ENCODE assay signal across 12 cellular contexts in genomic region chr9:2127486-2127885, GRCh38.
DNase-seq lines count a peak whose midpoint lies in the region; ATAC-seq and TF ChIP-seq lines count a peak whose summit lies in the region.
"Had no signal": no experiment of that assay in that cellular context is flagged by ENCODE, and none has a peak within 500 bp of the region (broad histone marks: within the 10 kb centered on the region; RNA-seq: fewer than 3 reads in every experiment).

No MANE protein-coding gene starts in this region.

- H3F3A ChIP-seq in GM23338 (replicated peaks; ENCODE audit: low read depth): no peaks in the 10 kb centered on the region

- ATAC-seq in activated naive CD8-positive, alpha-beta T cell treated with anti-CD3 and anti-CD28 coated beads, Interleukin-2, amount 50 U/mL, for 24 hours: no peak
- ATAC-seq in thoracic aorta (ENCODE audit: insufficient number of reproducible peaks, low FRiP score, low read depth): no peak
- ATAC-seq in GM23338: no peak

- H3K27ac Mint-ChIP-seq in activated naive CD8-positive, alpha-beta T cell: peak overlapping the region; percentile 76
- H3K27ac Mint-ChIP-seq in activated naive CD8-positive, alpha-beta T cell treated with anti-CD3 and anti-CD28 coated beads, Interleukin-2, amount 50 U/mL, for 24 hours: no peak overlapping the region
- H3K27ac Mint-ChIP-seq in immature natural killer cell: peak overlapping the region in 4 of 6 donors; percentile 22 to 60 (median 40)
- no peak overlapping the region for H3K27ac Mint-ChIP-seq in GM23338

- H3K9me3 ChIP-seq in ascending aorta (no peaks in the 10 kb centered on the region), thoracic aorta (no peaks in the 10 kb centered on the region)

- no peaks in the 10 kb centered on the region for H3K9me2 ChIP-seq in GM23338 (ENCODE audit: insufficient read depth)

- peaks cover 49% of the 10 kb centered on the region for H3K4me1 Mint-ChIP-seq in activated naive CD8-positive, alpha-beta T cell (ENCODE audit: low read depth)
- H3K4me1 Mint-ChIP-seq in activated naive CD8-positive, alpha-beta T cell treated with anti-CD3 and anti-CD28 coated beads, Interleukin-2, amount 50 U/mL, for 24 hours: peaks cover 38% of the 10 kb centered on the region
- H3K4me1 Mint-ChIP-seq in immature natural killer cell: peaks cover 59 to 81% of the 10 kb centered on the region in 2 donors
- no peaks in the 10 kb centered on the region for H3K4me1 Mint-ChIP-seq in GM23338

- no peak overlapping the region for H3K4me3 Mint-ChIP-seq in activated naive CD8-positive, alpha-beta T cell
- H3K4me3 Mint-ChIP-seq in activated naive CD8-positive, alpha-beta T cell treated with anti-CD3 and anti-CD28 coated beads, Interleukin-2, amount 50 U/mL, for 24 hours: no peak overlapping the region
- H3K4me3 Mint-ChIP-seq in immature natural killer cell: no peak overlapping the region
- H3K4me3 Mint-ChIP-seq in GM23338: no peak overlapping the region
- H3K4me3 Mint-ChIP-seq: B cell had no signal

- H3K4me3 ChIP-seq in ascending aorta (no peak overlapping the region), thoracic aorta (no peak overlapping the region), GM23338 (no peak overlapping the region)

- H3K27ac ChIP-seq in ascending aorta (peak overlapping the region; percentile 85 to 89), thoracic aorta (peak overlapping the region; percentile 77 to 88), GM23338 (ENCODE audit: low read depth) (no peak overlapping the region)

- H3K27me3 Mint-ChIP-seq in activated naive CD8-positive, alpha-beta T cell: no peaks in the 10 kb centered on the region
- H3K27me3 Mint-ChIP-seq in activated naive CD8-positive, alpha-beta T cell treated with anti-CD3 and anti-CD28 coated beads, Interleukin-2, amount 50 U/mL, for 24 hours: no peaks in the 10 kb centered on the region
- H3K27me3 Mint-ChIP-seq in immature natural killer cell (ENCODE audit: low read depth in 3 of 3): peaks cover 0 to 1% (median 0%) of the 10 kb centered on the region in 3 donors
- H3K27me3 Mint-ChIP-seq in GM23338 (ENCODE audit: insufficient read depth, low read depth, poor library complexity): peaks cover 2% of the 10 kb centered on the region
- H3K27me3 Mint-ChIP-seq: B cell had no signal

- TF ChIP-seq CTCF in ascending aorta (IDR thresholded peaks at IDR 0.05): no peak
- no peak for TF ChIP-seq CTCF in thoracic aorta (IDR thresholded peaks at IDR 0.05)
- TF ChIP-seq CTCF in GM23338 (conservative IDR thresholded peaks at IDR 0.05; ENCODE audit: low read depth in 2 of 2): no peak

- H3K27me3 ChIP-seq in ascending aorta (no peaks in the 10 kb centered on the region), thoracic aorta (replicated peaks; ENCODE audit: insufficient read depth) (no peaks in the 10 kb centered on the region), GM23338 (ENCODE audit: insufficient read depth) (no peaks in the 10 kb centered on the region)

- no peaks in the 10 kb centered on the region for H4K20me1 ChIP-seq in GM23338 (replicated peaks; ENCODE audit: insufficient read depth)

- H3K36me3 Mint-ChIP-seq in activated naive CD8-positive, alpha-beta T cell: peaks cover 14% of the 10 kb centered on the region
- peaks cover 43% of the 10 kb centered on the region for H3K36me3 Mint-ChIP-seq in activated naive CD8-positive, alpha-beta T cell treated with anti-CD3 and anti-CD28 coated beads, Interleukin-2, amount 50 U/mL, for 24 hours (ENCODE audit: low read depth)
- peaks cover 0 to 26% (median 23%) of the 10 kb centered on the region in 3 donors for H3K36me3 Mint-ChIP-seq in immature natural killer cell
- H3K36me3 Mint-ChIP-seq in GM23338 (ENCODE audit: low read depth): no peaks in the 10 kb centered on the region

- H3K4me1 ChIP-seq in ascending aorta (peaks cover 3 to 64% of the 10 kb centered on the region in 2 donors), thoracic aorta (ENCODE audit: control insufficient read depth in 1 of 2, low read depth in 2 of 2) (peaks cover 49 to 85% of the 10 kb centered on the region in 2 donors), GM23338 (ENCODE audit: insufficient read depth) (no peaks in the 10 kb centered on the region)

- H3K79me2 ChIP-seq in GM23338 (replicated peaks; ENCODE audit: insufficient read depth): no peaks in the 10 kb centered on the region

- no peak overlapping the region for H2AFZ ChIP-seq in GM23338

- H3K4me2 ChIP-seq in GM23338: no peak overlapping the region

- no peak for DNase-seq in activated naive CD8-positive, alpha-beta T cell treated with anti-CD3 and anti-CD28 coated beads, Interleukin-2, amount 50 U/mL, for 24 hours
- DNase-seq in ascending aorta (ENCODE audit: low spot score in 2 of 2): no peak
- DNase-seq in immature natural killer cell: no peak
- DNase-seq in thoracic aorta (ENCODE audit: low spot score): no peak
- DNase-seq in GM23338 (ENCODE audit: low spot score): no peak
- no peak for DNase-seq in D341Med (ENCODE audit: low spot score)
- no peak for DNase-seq in middle frontal gyrus (ENCODE audit: extremely low spot score, low spot score)
- DNase-seq: activated CD8-positive, alpha-beta memory T cell treated with anti-CD3 and anti-CD28 coated beads for 24 hours; central memory CD4-positive, alpha-beta T cell; stimulated activated CD4-positive, alpha-beta T cell treated with anti-CD3 and anti-CD28 coated beads, Interleukin-4, amount 100 ng/mL, for 24 hours had no signal

- intact Hi-C loops in ascending aorta (cut with DNase I): loop anchor here (5.0 to 10.0 kb wide), 2 partner anchors 690 to 1397 kb away; partner anchors contain the start of gene RFX3

- H3K9me3 Mint-ChIP-seq in activated naive CD8-positive, alpha-beta T cell (ENCODE audit: low read depth): no peaks in the 10 kb centered on the region
- no peaks in the 10 kb centered on the region for H3K9me3 Mint-ChIP-seq in activated naive CD8-positive, alpha-beta T cell treated with anti-CD3 and anti-CD28 coated beads, Interleukin-2, amount 50 U/mL, for 24 hours
- H3K9me3 Mint-ChIP-seq in immature natural killer cell: no peaks in the 10 kb centered on the region
- no peaks in the 10 kb centered on the region for H3K9me3 Mint-ChIP-seq in GM23338

- H3K36me3 ChIP-seq in ascending aorta (no peaks in the 10 kb centered on the region), thoracic aorta (peaks cover 6% of the 10 kb centered on the region), GM23338 (ENCODE audit: insufficient read depth) (no peaks in the 10 kb centered on the region)

TF ChIP-seq in GM23338, 12 proteins besides CTCF, POLR2A, EP300 and RAD21 (continues in another document):
- TF ChIP-seq POLR2AphosphoS5 (IDR thresholded peaks at IDR 0.05; ENCODE audit: low read depth) (no peak), ZNF114 (CRISPR knock-in tag; IDR thresholded peaks at IDR 0.05) (no peak), EZH2phosphoT487 (IDR thresholded peaks at IDR 0.05; ENCODE audit: unreplicated experiment) (no peak)
- TF ChIP-seq, protein P1, sequence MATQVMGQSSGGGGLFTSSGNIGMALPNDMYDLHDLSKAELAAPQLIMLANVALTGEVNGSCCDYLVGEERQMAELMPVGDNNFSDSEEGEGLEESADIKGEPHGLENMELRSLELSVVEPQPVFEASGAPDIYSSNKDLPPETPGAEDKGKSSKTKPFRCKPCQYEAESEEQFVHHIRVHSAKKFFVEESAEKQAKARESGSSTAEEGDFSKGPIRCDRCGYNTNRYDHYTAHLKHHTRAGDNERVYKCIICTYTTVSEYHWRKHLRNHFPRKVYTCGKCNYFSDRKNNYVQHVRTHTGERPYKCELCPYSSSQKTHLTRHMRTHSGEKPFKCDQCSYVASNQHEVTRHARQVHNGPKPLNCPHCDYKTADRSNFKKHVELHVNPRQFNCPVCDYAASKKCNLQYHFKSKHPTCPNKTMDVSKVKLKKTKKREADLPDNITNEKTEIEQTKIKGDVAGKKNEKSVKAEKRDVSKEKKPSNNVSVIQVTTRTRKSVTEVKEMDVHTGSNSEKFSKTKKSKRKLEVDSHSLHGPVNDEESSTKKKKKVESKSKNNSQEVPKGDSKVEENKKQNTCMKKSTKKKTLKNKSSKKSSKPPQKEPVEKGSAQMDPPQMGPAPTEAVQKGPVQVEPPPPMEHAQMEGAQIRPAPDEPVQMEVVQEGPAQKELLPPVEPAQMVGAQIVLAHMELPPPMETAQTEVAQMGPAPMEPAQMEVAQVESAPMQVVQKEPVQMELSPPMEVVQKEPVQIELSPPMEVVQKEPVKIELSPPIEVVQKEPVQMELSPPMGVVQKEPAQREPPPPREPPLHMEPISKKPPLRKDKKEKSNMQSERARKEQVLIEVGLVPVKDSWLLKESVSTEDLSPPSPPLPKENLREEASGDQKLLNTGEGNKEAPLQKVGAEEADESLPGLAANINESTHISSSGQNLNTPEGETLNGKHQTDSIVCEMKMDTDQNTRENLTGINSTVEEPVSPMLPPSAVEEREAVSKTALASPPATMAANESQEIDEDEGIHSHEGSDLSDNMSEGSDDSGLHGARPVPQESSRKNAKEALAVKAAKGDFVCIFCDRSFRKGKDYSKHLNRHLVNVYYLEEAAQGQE (IDR thresholded peaks at IDR 0.05; ENCODE audit: unreplicated experiment): no peak

Comparison
In these comparisons a context has a peak if more than half of its experiments do, and no peak if none do; other contexts are left out.
1. H3K27ac Mint-ChIP-seq: peak in activated naive CD8-positive, alpha-beta T cell (single experiment) and immature natural killer cell (4 of 6); none in activated naive CD8-positive, alpha-beta T cell treated with anti-CD3 and anti-CD28 coated beads, Interleukin-2, amount 50 U/mL, for 24 hours (single experiment) and GM23338 (single experiment).